In the genomic region with DNA sequence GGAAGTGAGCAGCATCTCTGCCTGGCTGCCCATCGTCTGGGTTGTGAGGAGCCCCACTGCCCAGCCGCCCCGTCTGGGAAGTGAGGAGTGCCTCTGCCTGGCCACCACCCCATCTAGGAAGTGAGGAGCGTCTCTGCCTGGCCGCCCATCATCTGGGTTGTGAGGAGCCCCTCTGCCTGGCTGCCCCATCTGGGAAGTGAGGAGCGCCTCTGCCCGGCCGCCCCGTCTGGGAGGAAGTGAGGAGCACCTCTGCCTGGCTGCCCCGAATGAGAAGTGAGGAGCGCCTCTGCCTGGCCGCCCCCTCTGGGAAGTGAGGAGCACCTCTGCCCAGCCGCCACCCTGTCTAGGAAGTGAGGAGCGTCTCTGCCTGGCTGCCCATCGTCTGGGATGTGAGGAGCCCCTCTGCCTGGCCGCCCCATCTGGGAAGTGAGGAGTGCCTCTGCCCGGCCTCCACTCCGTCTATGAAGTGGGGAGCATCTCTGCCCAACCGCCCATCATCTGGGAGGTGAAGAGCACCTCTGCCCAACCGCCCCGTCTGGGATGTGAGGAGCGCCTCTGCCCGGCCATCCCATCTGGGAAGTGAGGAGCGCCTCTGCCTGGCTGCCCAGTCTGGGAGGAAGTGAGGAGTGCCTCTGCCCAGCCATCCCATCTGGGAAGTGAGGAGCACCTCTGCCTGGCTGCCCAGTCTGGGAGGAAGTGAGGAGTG, we compare ENCODE assay signal across 4 cellular contexts. TPM values are rescaled to one million over a fixed set of nuclear protein-coding genes. Genes with fewer than 3 reads are reported as not detected.
"Had no signal": no experiment of that assay in that cellular context is flagged by ENCODE, and none has a peak within 500 bp of the region (broad histone marks: within the 10 kb centered on the region; RNA-seq: fewer than 3 reads in every experiment).

No MANE protein-coding gene starts in this region.

RNA-seq across cellular contexts. Expression of a gene that starts 11.4 kb away (rescaled TPM):
- total RNA-seq: LHCN-M2, M059J, MCF 10A, NCI-H460 had no signal
